In genomic region chr13:99967884-99968520, GRCh38 we compare ENCODE assay signal across 2 cellular contexts.
TF ChIP-seq lines count a peak whose summit lies in the region.

No MANE protein-coding gene starts in this region.

TF ChIP-seq in A549, 52 proteins besides CTCF, POLR2A, EP300 and RAD21 (continued from another document):
- TF ChIP-seq ESRRA (IDR thresholded peaks at IDR 0.05; ENCODE audit: borderline replicate concordance, low read length) (no peak), EHF (CRISPR knock-in tag; IDR thresholded peaks at IDR 0.05) (no peak), RARB (CRISPR knock-in tag; IDR thresholded peaks at IDR 0.05) (no peak), HMGXB4 (CRISPR knock-in tag; IDR thresholded peaks at IDR 0.05; ENCODE audit: borderline replicate concordance) (no peak), POLR2AphosphoS2 (conservative IDR thresholded peaks at IDR 0.05; ENCODE audit: low read length) (no peak), SREBF2 (IDR thresholded peaks at IDR 0.05) (no peak), EHMT2 (IDR thresholded peaks at IDR 0.05; ENCODE audit: low read depth) (no peak), E2F6 (IDR thresholded peaks at IDR 0.05; ENCODE audit: borderline replicate concordance, low read depth) (0 out of 2 replicates have a peak, but pooled peaks have one; percentile 22), HES2 (IDR thresholded peaks at IDR 0.05) (no peak), JUN (IDR thresholded peaks at IDR 0.05) (peak in 1 of 2 experiments; percentile 61; a peak in 2 of 5 replicates), CBX2 (IDR thresholded peaks at IDR 0.05; ENCODE audit: borderline replicate concordance, low read depth) (no peak), HOXB5 (CRISPR knock-in tag; IDR thresholded peaks at IDR 0.05) (no peak), MAX (IDR thresholded peaks at IDR 0.05) (peak; percentile 38), CBX8 (IDR thresholded peaks at IDR 0.05) (no peak), RNF2 (IDR thresholded peaks at IDR 0.05; ENCODE audit: borderline replicate concordance, low read depth) (no peak), KDM1A (IDR thresholded peaks at IDR 0.05; ENCODE audit: low read depth) (no peak), HDAC2 (IDR thresholded peaks at IDR 0.05) (no peak), BHLHE40 (IDR thresholded peaks at IDR 0.05; ENCODE audit: low read depth, low read length) (no peak), BCL3 (IDR thresholded peaks at IDR 0.05) (no peak), TP53 (CRISPR knock-in tag; IDR thresholded peaks at IDR 0.05) (no peak), SMC3 (IDR thresholded peaks at IDR 0.05) (no peak), FOSB (CRISPR knock-in tag; IDR thresholded peaks at IDR 0.05) (no peak), CHD4 (IDR thresholded peaks at IDR 0.05; ENCODE audit: borderline replicate concordance) (no peak), NR3C1 (IDR thresholded peaks at IDR 0.05) (no peak)

TF ChIP-seq in K562, 482 proteins besides CTCF, POLR2A, EP300 and RAD21:
- TF ChIP-seq ZBTB33 (CRISPR knock-in tag; IDR thresholded peaks at IDR 0.05) (peak; percentile 80), MYBL2 (IDR thresholded peaks at IDR 0.05; ENCODE audit: low read depth) (no peak), MYBL2 (CRISPR knock-in tag; IDR thresholded peaks at IDR 0.05; ENCODE audit: borderline replicate concordance) (no peak)
